In genomic region chr7:34207810-34208209, GRCh38 we compare ENCODE assay signal across 1 cellular context.
TF ChIP-seq lines count a peak whose summit lies in the region.

No MANE protein-coding gene starts in this region.

TF ChIP-seq in IMR-90, 13 proteins besides CTCF, POLR2A, EP300 and RAD21 (continued from another document):
- no peak for TF ChIP-seq CHD1 (IDR thresholded peaks at IDR 0.05; ENCODE audit: low read depth, low read length)
- peak; percentile 43; the same call in 1 of the 2 replicates for TF ChIP-seq CEBPB (IDR thresholded peaks at IDR 0.05; ENCODE audit: low read depth, low read length)
